Comparison of ENCODE assay signal across 34 cellular contexts in the genomic region with DNA sequence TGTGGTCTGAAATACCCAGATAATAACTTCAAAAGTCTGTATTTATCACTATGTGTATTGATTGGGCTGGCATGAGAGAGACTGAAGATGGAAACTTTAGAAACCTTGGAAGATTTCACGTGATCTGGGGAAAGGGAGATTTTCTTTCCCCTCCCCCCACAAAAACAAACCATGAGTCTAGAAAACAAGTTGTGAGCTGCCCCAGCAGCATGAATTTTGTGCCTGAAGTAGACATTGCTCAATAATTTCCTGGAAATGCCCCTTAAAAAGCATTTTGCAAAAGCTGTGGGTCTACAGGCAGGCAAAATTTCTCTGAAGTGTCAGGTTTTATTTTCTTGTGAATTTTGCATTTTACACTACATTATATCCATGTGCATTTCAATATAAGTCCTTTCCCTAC.
"Had no signal": no experiment of that assay in that cellular context is flagged by ENCODE, and none has a peak within 500 bp of the region (broad histone marks: within the 10 kb centered on the region; RNA-seq: fewer than 3 reads in every experiment).

No MANE protein-coding gene starts in this region.

- H3K9me3 Mint-ChIP-seq: activated B cell treated with CpG ODN at 0.5 μM for 24 hours; activated CD8-positive, alpha-beta T cell treated with anti-CD3 and anti-CD28 coated beads for 36 hours; activated naive CD4-positive, alpha-beta T cell treated with anti-CD3 and anti-CD28 coated beads, Interleukin-2, amount 50 U/mL, for 24 hours; activated naive CD8-positive, alpha-beta T cell treated with anti-CD3 and anti-CD28 coated beads, Interleukin-2, amount 50 U/mL, for 24 hours; activated T-cell treated with anti-CD3 and anti-CD28 coated beads, Interleukin-2, amount 50 U/mL, for 4 hours; brain; T-helper 2 cell treated with Interferon-gamma antibody and Interleukin-4, amounts not matched to agents 5 μg/mL and 100 μg/mL, for 36 hours had no signal

- H3K36me3 ChIP-seq: adrenal gland, ascending aorta, breast epithelium, gastrocnemius medialis, heart left ventricle, WERI-Rb-1 had no signal

- H3K9me3 ChIP-seq: adrenal gland, ascending aorta, breast epithelium, gastrocnemius medialis, heart left ventricle had no signal

- H3K4me1 Mint-ChIP-seq: activated B cell treated with CpG ODN at 0.5 μM for 24 hours; activated naive CD4-positive, alpha-beta T cell treated with anti-CD3 and anti-CD28 coated beads, Interleukin-2, amount 50 U/mL, for 24 hours; activated naive CD8-positive, alpha-beta T cell treated with anti-CD3 and anti-CD28 coated beads for 36 hours; activated naive CD8-positive, alpha-beta T cell treated with anti-CD3 and anti-CD28 coated beads, Interleukin-2, amount 50 U/mL, for 24 hours; activated T-helper 17 cell treated with anti-CD3 and anti-CD28 coated beads, Interleukin-2, amount 50 U/mL, for 72 hours; brain; T-helper 17 cell had no signal

- H3K4me3 ChIP-seq: adrenal gland, ascending aorta, breast epithelium, gastrocnemius medialis, heart left ventricle had no signal

- H3K27ac ChIP-seq: adrenal gland, ascending aorta, breast epithelium, foreskin keratinocyte, gastrocnemius medialis, heart left ventricle, WERI-Rb-1 had no signal

- H3K36me3 Mint-ChIP-seq: activated naive CD4-positive, alpha-beta T cell treated with anti-CD3 and anti-CD28 coated beads, Interleukin-2, amount 50 U/mL, for 24 hours; activated naive CD8-positive, alpha-beta T cell treated with anti-CD3 and anti-CD28 coated beads for 36 hours; brain had no signal

- FAIRE-seq: colon, endometrium, endothelial cell of umbilical vein had no signal

- H3K4me1 ChIP-seq: ascending aorta, breast epithelium, heart left ventricle had no signal

- DNase-seq: activated B cell treated with CpG ODN at 0.5 μM for 24 hours; activated CD4-positive, alpha-beta T cell treated with anti-CD3 and anti-CD28 coated beads for 48 hours; activated CD4-positive, alpha-beta T cell treated with anti-CD3 and anti-CD28 coated beads, Interleukin-2, amount 50 U/mL, for 1 hour; activated CD4-positive, alpha-beta T cell treated with anti-CD3 and anti-CD28 coated beads, Interleukin-2, amount 50 U/mL, for 48 hours; activated CD8-positive, alpha-beta memory T cell treated with anti-CD3 and anti-CD28 coated beads for 24 hours; activated CD8-positive, alpha-beta T cell treated with anti-CD3 and anti-CD28 coated beads for 36 hours; activated effector memory CD4-positive, alpha-beta T cell treated with Interleukin-2 at 50 U/mL for 16 hours; activated gamma-delta T cell treated with Interleukin-2 at 50 U/mL for 16 hours; activated naive CD4-positive, alpha-beta T cell treated with Interleukin-2 at 50 U/mL for 16 hours; activated naive CD8-positive, alpha-beta T cell treated with anti-CD3 and anti-CD28 coated beads for 36 hours; activated naive CD8-positive, alpha-beta T cell treated with anti-CD3 and anti-CD28 coated beads, Interleukin-2, amount 50 U/mL, for 24 hours; activated T-cell treated with anti-CD3 and anti-CD28 coated beads, Interleukin-2, amount 50 U/mL, for 4 hours; adrenal gland; caudate nucleus; effector CD8-positive, alpha-beta T cell; gastrocnemius medialis; glutamatergic neuron; heart left ventricle; T-helper 1 cell; T-helper 17 cell; T1000; WERI-Rb-1 had no signal

- ATAC-seq: activated CD4-positive, CD25-positive, alpha-beta regulatory T cell treated with anti-CD3 and anti-CD28 coated beads, Interleukin-2, amount 50 U/mL, for 24 hours; activated CD8-positive, alpha-beta T cell treated with anti-CD3 and anti-CD28 coated beads for 36 hours; activated naive CD8-positive, alpha-beta T cell treated with anti-CD3 and anti-CD28 coated beads, Interleukin-2, amount 50 U/mL, for 24 hours; activated T-cell treated with anti-CD3 and anti-CD28 coated beads, Interleukin-2, amount 50 U/mL, for 4 hours; activated T-helper 17 cell treated with anti-CD3 and anti-CD28 coated beads, Interleukin-2, amount 50 U/mL, for 72 hours; esophagus mucosa; foreskin keratinocyte; gastrocnemius medialis; heart left ventricle; T-helper 17 cell had no signal

- H3K27me3 ChIP-seq: adrenal gland, ascending aorta, breast epithelium, foreskin keratinocyte, gastrocnemius medialis, heart left ventricle had no signal

- H3K4me3 Mint-ChIP-seq: activated B cell treated with CpG ODN at 0.5 μM for 24 hours; activated CD8-positive, alpha-beta T cell treated with anti-CD3 and anti-CD28 coated beads for 36 hours; activated naive CD4-positive, alpha-beta T cell treated with anti-CD3 and anti-CD28 coated beads, Interleukin-2, amount 50 U/mL, for 24 hours; activated naive CD8-positive, alpha-beta T cell treated with anti-CD3 and anti-CD28 coated beads for 36 hours; activated naive CD8-positive, alpha-beta T cell treated with anti-CD3 and anti-CD28 coated beads, Interleukin-2, amount 50 U/mL, for 24 hours; activated T-cell treated with anti-CD3 and anti-CD28 coated beads, Interleukin-2, amount 50 U/mL, for 4 hours; activated T-helper 17 cell treated with anti-CD3 and anti-CD28 coated beads, Interleukin-2, amount 50 U/mL, for 72 hours; brain; T-helper 17 cell; T-helper 2 cell treated with Interferon-gamma antibody and Interleukin-4, amounts not matched to agents 5 μg/mL and 100 μg/mL, for 36 hours had no signal

- H3K27ac Mint-ChIP-seq: activated B cell treated with CpG ODN at 0.5 μM for 24 hours; activated CD8-positive, alpha-beta T cell treated with anti-CD3 and anti-CD28 coated beads for 36 hours; activated naive CD4-positive, alpha-beta T cell treated with anti-CD3 and anti-CD28 coated beads, Interleukin-2, amount 50 U/mL, for 24 hours; activated naive CD8-positive, alpha-beta T cell treated with anti-CD3 and anti-CD28 coated beads for 36 hours; activated naive CD8-positive, alpha-beta T cell treated with anti-CD3 and anti-CD28 coated beads, Interleukin-2, amount 50 U/mL, for 24 hours; activated T-helper 17 cell treated with anti-CD3 and anti-CD28 coated beads, Interleukin-2, amount 50 U/mL, for 72 hours; brain; T-helper 17 cell; T-helper 2 cell treated with Interferon-gamma antibody and Interleukin-4, amounts not matched to agents 5 μg/mL and 100 μg/mL, for 36 hours had no signal

- H3K27me3 Mint-ChIP-seq: activated B cell treated with CpG ODN at 0.5 μM for 24 hours; activated naive CD4-positive, alpha-beta T cell treated with anti-CD3 and anti-CD28 coated beads, Interleukin-2, amount 50 U/mL, for 24 hours; T-helper 17 cell had no signal
